8 cellular contexts compared by ENCODE assay signal in the genomic region with DNA sequence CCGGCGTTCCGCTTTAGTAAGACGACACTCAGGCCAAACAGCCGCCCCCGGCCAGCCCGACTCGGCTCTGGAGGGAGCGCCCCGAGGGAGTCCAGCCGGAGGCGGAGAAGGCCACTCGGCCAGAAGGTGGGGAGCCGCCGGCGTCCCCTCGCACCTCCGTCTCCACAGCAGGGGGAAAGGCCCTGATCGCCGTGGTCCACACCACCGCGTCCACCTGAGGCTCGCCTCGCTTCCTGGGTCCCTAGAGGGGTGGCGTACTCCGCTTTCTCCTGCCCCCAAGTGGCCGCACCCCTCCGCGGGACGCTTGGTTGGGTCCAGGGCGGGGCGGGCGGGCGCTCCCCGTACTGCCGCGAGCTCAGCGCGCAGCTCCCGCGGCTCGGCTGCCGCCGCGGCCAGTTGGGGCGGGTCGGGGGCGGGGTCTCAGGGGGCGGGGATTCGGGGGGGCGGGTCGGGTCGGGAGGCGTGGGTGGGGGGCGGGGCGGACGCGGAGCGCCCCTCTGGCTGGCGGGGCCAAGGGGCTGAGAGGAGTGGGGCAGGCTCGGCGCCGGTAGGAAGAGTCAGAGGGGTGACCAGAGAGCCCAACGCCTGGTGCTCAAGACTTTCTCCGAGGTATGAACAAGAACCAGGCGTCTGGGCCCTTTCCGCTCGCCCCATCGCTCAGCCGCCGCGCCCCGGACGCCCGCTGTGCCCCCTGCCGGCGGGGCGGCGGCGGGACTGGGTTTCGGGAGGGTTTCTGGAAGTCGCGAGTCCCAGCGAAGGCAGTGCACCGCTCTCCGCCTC. TPM values are rescaled to one million over a fixed set of nuclear protein-coding genes. Genes with fewer than 3 reads are reported as not detected.
DNase-seq lines count a peak whose midpoint lies in the region; ATAC-seq and TF ChIP-seq lines count a peak whose summit lies in the region.

TSS of gene FRMD6 (plus strand) at position 523 of the 780 bp plus-strand sequence. CDS start 37,927 bp downstream, outside the sequence.

- peak within 1 kb of the TSS; percentile 78 for H3K4me3 Mint-ChIP-seq in activated CD4-positive, alpha-beta memory T cell treated with anti-CD3 and anti-CD28 coated beads for 36 hours

- H3K4me1 Mint-ChIP-seq in activated CD4-positive, alpha-beta memory T cell treated with anti-CD3 and anti-CD28 coated beads for 36 hours (ENCODE audit: low read depth): peaks cover 26% of the 10 kb centered on the region

- no peaks in the 10 kb centered on the region for H3K36me3 Mint-ChIP-seq in activated CD4-positive, alpha-beta memory T cell treated with anti-CD3 and anti-CD28 coated beads for 36 hours

- ATAC-seq in GM19035 (IDR thresholded peaks at IDR 0.05; ENCODE audit: unreplicated experiment) (peak; percentile 69), HG03354 (IDR thresholded peaks at IDR 0.05; ENCODE audit: poor library complexity, severe bottlenecking, unreplicated experiment) (peak; percentile 73), lower lobe of right lung (peak; percentile 96 to 97)

- DNase-seq in AML-193 (lab: John Stamatoyannopoulos, UW): peak; percentile 20 to 39
- DNase-seq in NCI-H510A treated with DMSO at 0.1 percent for 48 hours (lab: John Stamatoyannopoulos, UW): peak; percentile 78
- peak; percentile 89 for DNase-seq in activated CD4-positive, alpha-beta memory T cell treated with anti-CD3 and anti-CD28 coated beads for 36 hours
- DNase-seq in lower lobe of right lung: peak; percentile 88
- DNase-seq in stimulated activated CD4-positive, alpha-beta T cell treated with anti-CD3 and anti-CD28 coated beads, TNF-alpha, amount 100 ng/mL, for 1 hour (ENCODE audit: low read depth in 3 of 3, low spot score in 1 of 3): peak; percentile 38 to 68 (median 65)

- no peaks in the 10 kb centered on the region for H3K9me3 ChIP-seq in duodenal mucosa (ENCODE audit: control insufficient read depth in 1 of 2, low read length in 2 of 2)
- no peaks in the 10 kb centered on the region for H3K9me3 ChIP-seq in lower lobe of right lung

- H3K4me3 ChIP-seq in duodenal mucosa (ENCODE audit: low read depth in 1 of 2, low read length in 2 of 2): peak within 1 kb of the TSS; percentile 76 to 85
- peak within 1 kb of the TSS; percentile 79 for H3K4me3 ChIP-seq in lower lobe of right lung

- peak within 1 kb of the TSS; percentile 72 to 91 for H3K9ac ChIP-seq in duodenal mucosa (ENCODE audit: low read depth in 1 of 2, low read length in 2 of 2)

- intact Hi-C loops in activated CD4-positive, alpha-beta memory T cell treated with anti-CD3 and anti-CD28 coated beads for 36 hours (cut with micrococcal nuclease): loop anchor here (1.0 to 10.0 kb wide), 8 partner anchors 93 to 1043 kb away; partner anchors contain the start of genes ERO1A, GNG2, GPR137C and RTRAF
- intact Hi-C loops in lower lobe of right lung (cut with DNase I): no loop called here

- CTCF ChIA-PET in activated CD4-positive, alpha-beta memory T cell treated with anti-CD3 and anti-CD28 coated beads for 36 hours (lab: Charles Lee): interaction anchor here (0.7 to 2.7 kb wide), 14 partner anchors 9 to 411 kb away, joined by 3 to 26 read pairs (median 4); partner anchors contain the start of genes GNG2 and TMX1

- H3K27ac ChIP-seq in duodenal mucosa (ENCODE audit: low read depth, low read length) (peak within 1 kb of the TSS; percentile 93), lower lobe of right lung (peak within 1 kb of the TSS; percentile 96)

- H3K27me3 ChIP-seq in duodenal mucosa (ENCODE audit: control insufficient read depth in 1 of 2, insufficient read depth in 2 of 2, low read length in 2 of 2) (peaks cover 3 to 12% of the 10 kb centered on the region in 2 donors), lower lobe of right lung (ENCODE audit: low read depth) (no peaks in the 10 kb centered on the region)

- POLR2A ChIA-PET in activated CD4-positive, alpha-beta memory T cell treated with anti-CD3 and anti-CD28 coated beads for 36 hours (lab: Charles Lee): interaction anchor here (1.0 to 1.2 kb wide), 4 partner anchors 17 to 557 kb away, joined by 3 read pairs; partner anchors contain the start of gene TRIM9

- H3K36me3 ChIP-seq in duodenal mucosa (ENCODE audit: control insufficient read depth in 1 of 2, insufficient read depth in 2 of 2, low read length in 2 of 2) (no peaks in the 10 kb centered on the region), lower lobe of right lung (no peaks in the 10 kb centered on the region)

- H3K4me1 ChIP-seq in duodenal mucosa (ENCODE audit: control insufficient read depth in 1 of 2, insufficient read depth in 2 of 2, low read length in 2 of 2): peaks cover 8 to 15% of the 10 kb centered on the region in 2 donors
- peaks cover 25% of the 10 kb centered on the region for H3K4me1 ChIP-seq in lower lobe of right lung

- H3K9me3 Mint-ChIP-seq in activated CD4-positive, alpha-beta memory T cell treated with anti-CD3 and anti-CD28 coated beads for 36 hours: no peaks in the 10 kb centered on the region

- peak within 1 kb of the TSS; percentile 5 for H3K27ac Mint-ChIP-seq in activated CD4-positive, alpha-beta memory T cell treated with anti-CD3 and anti-CD28 coated beads for 36 hours

- H3K27me3 Mint-ChIP-seq in activated CD4-positive, alpha-beta memory T cell treated with anti-CD3 and anti-CD28 coated beads for 36 hours: peaks cover 17% of the 10 kb centered on the region

- TF ChIP-seq CTCF in lower lobe of right lung (IDR thresholded peaks at IDR 0.05): peak; percentile 81

RNA-seq across cellular contexts. Expression of gene FRMD6, which starts in this region (rescaled TPM):
- total RNA-seq in activated CD4-positive, alpha-beta memory T cell treated with anti-CD3 and anti-CD28 coated beads for 36 hours: 1 to 10 TPM; 3.2 to 3.4 TPM
- total RNA-seq in lower lobe of right lung: 10.0 TPM

Comparison
In these comparisons a context has a peak if more than half of its experiments do, and no peak if none do; other contexts are left out.
1. Peak in every context shown above with its lines: DNase-seq, ATAC-seq, H3K4me3 ChIP-seq and H3K27ac ChIP-seq.
2. DNase-seq: peak in every context shown above with its lines; median percentile 89 in activated CD4-positive, alpha-beta memory T cell treated with anti-CD3 and anti-CD28 coated beads for 36 hours; 88 in lower lobe of right lung; 78 in NCI-H510A treated with DMSO at 0.1 percent for 48 hours; 65 in stimulated activated CD4-positive, alpha-beta T cell treated with anti-CD3 and anti-CD28 coated beads, TNF-alpha, amount 100 ng/mL, for 1 hour; 30 in AML-193.